Comparison of ENCODE assay signal across 19 cellular contexts in genomic region chr5:54017580-54017979, GRCh38.
DNase-seq lines count a peak whose midpoint lies in the region; TF ChIP-seq lines count a peak whose summit lies in the region.
"Had no signal": no experiment of that assay in that cellular context is flagged by ENCODE, and none has a peak within 500 bp of the region (broad histone marks: within the 10 kb centered on the region; RNA-seq: fewer than 3 reads in every experiment).

No MANE protein-coding gene starts in this region.

- H3K27me3 ChIP-seq in HUES48 (ENCODE audit: control insufficient read depth, insufficient read depth, low read length) (no peaks in the 10 kb centered on the region), neural progenitor cell (no peaks in the 10 kb centered on the region)
- H3K27me3 ChIP-seq: Peyer's patch had no signal

- H3K27ac ChIP-seq in HUES48 (ENCODE audit: low read depth, low read length) (peak overlapping the region; percentile 93), neural progenitor cell (peak overlapping the region; percentile 95)
- H3K27ac ChIP-seq: Peyer's patch had no signal

- H3K36me3 ChIP-seq in HUES48 (ENCODE audit: control insufficient read depth, insufficient read depth, low read length) (no peaks in the 10 kb centered on the region), neural progenitor cell (no peaks in the 10 kb centered on the region)
- H3K36me3 ChIP-seq: Peyer's patch had no signal

- H3K9me3 ChIP-seq in HUES48 (ENCODE audit: control insufficient read depth, insufficient read depth, low read length) (peaks cover 6% of the 10 kb centered on the region; the same call in 1 of the 2 replicates), neural progenitor cell (ENCODE audit: low read depth) (peaks cover 6% of the 10 kb centered on the region)
- H3K9me3 ChIP-seq: Peyer's patch, SK-N-SH had no signal

- H3K4me2 ChIP-seq in neural progenitor cell = peak overlapping the region; percentile 76
- H3K4me2 ChIP-seq: SK-N-SH had no signal

- peaks cover 29% of the 10 kb centered on the region for H3K36me3 Mint-ChIP-seq in endothelial cell (ENCODE audit: low read depth, unreplicated experiment)
- H3K36me3 Mint-ChIP-seq in neural progenitor cell = peaks cover 18% of the 10 kb centered on the region

- DNase-seq in MV-4-11 (lab: John Stamatoyannopoulos, UW) (peak; percentile 67), endothelial cell (ENCODE audit: low spot score) (no peak), neural progenitor cell (ENCODE audit: low spot score) (peak; percentile 58), OCI-M1 (lab: John Stamatoyannopoulos, UW) (no peak), NCI-H345 (lab: John Stamatoyannopoulos, UW) (no peak), NCI-H510A (lab: John Stamatoyannopoulos, UW) (no peak)
- DNase-seq: CD4-positive, alpha-beta T cell; EL; GOT3; NCI-H1417 treated with DMSO at 0.1 percent for 48 hours; NCI-H1930; NCI-H446 treated with DMSO at 0.1 percent for 48 hours; NCI-H748 treated with DMSO at 0.1 percent for 48 hours; Peyer's patch; SK-N-SH; T-cell had no signal

- H3K27me3 Mint-ChIP-seq in endothelial cell (ENCODE audit: unreplicated experiment) = no peaks in the 10 kb centered on the region
- H3K27me3 Mint-ChIP-seq in neural progenitor cell (ENCODE audit: insufficient read depth, low read depth) = no peaks in the 10 kb centered on the region
- H3K27me3 Mint-ChIP-seq: B cell; CD4-positive, alpha-beta T cell; IgD-negative memory B cell; T-cell had no signal

- H3K9me3 Mint-ChIP-seq in endothelial cell (ENCODE audit: unreplicated experiment) (no peaks in the 10 kb centered on the region), neural progenitor cell (peaks cover 20% of the 10 kb centered on the region)

- H3K4me3 Mint-ChIP-seq in endothelial cell (ENCODE audit: unreplicated experiment) (no peak overlapping the region), neural progenitor cell (no peak overlapping the region)
- H3K4me3 Mint-ChIP-seq: B cell; CD4-positive, alpha-beta T cell; IgD-negative memory B cell; T-cell had no signal

- H3K9ac ChIP-seq in HUES48 (ENCODE audit: low read depth, low read length) (peak overlapping the region; percentile 45; the same call in 1 of the 2 replicates), neural progenitor cell (no peak overlapping the region)
- H3K9ac ChIP-seq: SK-N-SH had no signal

- peak overlapping the region; percentile 82 for H3K27ac Mint-ChIP-seq in endothelial cell (ENCODE audit: unreplicated experiment)
- H3K27ac Mint-ChIP-seq in neural progenitor cell = peak overlapping the region; percentile 91
- H3K27ac Mint-ChIP-seq: B cell; CD4-positive, alpha-beta T cell; IgD-negative memory B cell; T-cell had no signal

- no peak for TF ChIP-seq CTCF in endothelial cell (IDR thresholded peaks at IDR 0.05; ENCODE audit: unreplicated experiment)
- TF ChIP-seq CTCF in neural progenitor cell (IDR thresholded peaks at IDR 0.05) = no peak

- no peak overlapping the region for H3K4me3 ChIP-seq in HUES48 (ENCODE audit: low read depth, low read length)
- peak overlapping the region; percentile 35 for H3K4me3 ChIP-seq in neural progenitor cell
- H3K4me3 ChIP-seq: Peyer's patch had no signal

- H3K4me1 ChIP-seq in HUES48 (ENCODE audit: control insufficient read depth, insufficient read depth, low read length) (peaks cover 61% of the 10 kb centered on the region), neural progenitor cell (peaks cover 66% of the 10 kb centered on the region)
- H3K4me1 ChIP-seq: Peyer's patch had no signal

- no peak overlapping the region for H2AFZ ChIP-seq in neural progenitor cell (replicated peaks)

- peaks cover 60% of the 10 kb centered on the region for H3F3A ChIP-seq in neural progenitor cell (ENCODE audit: low read depth)

- no peaks in the 10 kb centered on the region for H3K79me2 ChIP-seq in neural progenitor cell (ENCODE audit: low read depth)

- peaks cover 23% of the 10 kb centered on the region for H3K4me1 Mint-ChIP-seq in endothelial cell (ENCODE audit: unreplicated experiment)
- H3K4me1 Mint-ChIP-seq in neural progenitor cell = peaks cover 58% of the 10 kb centered on the region
- H3K4me1 Mint-ChIP-seq: B cell had no signal

- H4K20me1 ChIP-seq in neural progenitor cell (ENCODE audit: low read depth) = no peaks in the 10 kb centered on the region

Comparison
In these comparisons a context has a peak if more than half of its experiments do, and no peak if none do; other contexts are left out.
1. DNase-seq: peak in MV-4-11 (single experiment) and neural progenitor cell (single experiment); none in endothelial cell (single experiment), OCI-M1 (single experiment), NCI-H345 (single experiment) and NCI-H510A (single experiment).